12 cellular contexts compared by ENCODE assay signal in genomic region chr16:11557811-11558210, GRCh38. TPM values are rescaled to one million over a fixed set of nuclear protein-coding genes. Genes with fewer than 3 reads are reported as not detected.
A peak's percentile ranks its signal among the peaks of the same experiment; 100 is the strongest.
DNase-seq lines count a peak whose midpoint lies in the region; ATAC-seq, FAIRE-seq and TF ChIP-seq lines count a peak whose summit lies in the region.
"Had no signal": no experiment of that assay in that cellular context is flagged by ENCODE, and none has a peak within 500 bp of the region (broad histone marks: within the 10 kb centered on the region; RNA-seq: fewer than 3 reads in every experiment).

No MANE protein-coding gene starts in this region.

- no peak for DNase-seq in CD4-positive, alpha-beta T cell
- DNase-seq in T-helper 17 cell, result no peak
- DNase-seq in heart right ventricle, result peak; percentile 32 to 34
- no peak for DNase-seq in pancreas
- no peak for DNase-seq in NCI-H2227 (lab: John Stamatoyannopoulos, UW; ENCODE audit: unreplicated experiment)
- DNase-seq in KG1 (lab: John Stamatoyannopoulos, UW), result no peak
- DNase-seq in hepatic stellate cell (ENCODE audit: low spot score), result no peak
- DNase-seq: activated gamma-delta T cell treated with Interleukin-2 at 50 U/mL for 16 hours, NCI-H446 treated with DMSO at 0.1 percent for 48 hours had no signal

- H3K4me1 Mint-ChIP-seq in CD4-positive, alpha-beta T cell (ENCODE audit: low read depth), result peaks cover 65% of the 10 kb centered on the region
- peaks cover 33% of the 10 kb centered on the region for H3K4me1 Mint-ChIP-seq in T-helper 17 cell

- H3K4me1 ChIP-seq in heart right ventricle (peaks cover 0 to 58% (median 27%) of the 10 kb centered on the region in 9 donors), pancreas (peaks cover 0 to 4% (median 0%) of the 10 kb centered on the region in 3 donors)

- CTCF ChIA-PET in CD4-positive, alpha-beta T cell (lab: Charles Lee), result interaction anchor here (0.8 kb wide), 1 partner anchor 26 kb away, joined by 3 read pairs; no protein-coding TSS in a partner anchor

- H3K27ac Mint-ChIP-seq in CD4-positive, alpha-beta T cell, result peak overlapping the region; percentile 94
- peak overlapping the region; percentile 88 for H3K27ac Mint-ChIP-seq in T-helper 17 cell

- no peaks in the 10 kb centered on the region for H3K9me3 Mint-ChIP-seq in CD4-positive, alpha-beta T cell

- FAIRE-seq in pancreas (lab: Jason Lieb, UNC), result no peak
- FAIRE-seq: GM18507 had no signal

- H3K36me3 ChIP-seq in heart right ventricle (peaks cover 0 to 78% (median 20%) of the 10 kb centered on the region in 9 donors), pancreas (peaks cover 0 to 17% (median 8%) of the 10 kb centered on the region in 3 donors)

- POLR2A ChIA-PET in CD4-positive, alpha-beta T cell (lab: Charles Lee), result interaction anchor here (0.9 to 1.2 kb wide), 3 partner anchors 24 to 186 kb away, joined by 3 to 5 read pairs (median 4); no protein-coding TSS in a partner anchor

- H3K9me3 ChIP-seq in CD4-positive, alpha-beta T cell (ENCODE audit: control insufficient read depth, low read length), result no peaks in the 10 kb centered on the region
- H3K9me3 ChIP-seq in T-helper 17 cell (ENCODE audit: control insufficient read depth, low read length, poor library complexity, severe bottlenecking) (no peaks in the 10 kb centered on the region), heart right ventricle (peaks cover 0 to 12% (median 0%) of the 10 kb centered on the region in 11 donors), pancreas (no peaks in the 10 kb centered on the region)

- 46 to 55% methylated on average over 6 of the region's 6 CpGs for WGBS in heart right ventricle, 2 donors
- WGBS in pancreas, 2 donors, result 60 to 62% methylated on average over 6 of the region's 6 CpGs

- H3K27ac ChIP-seq in CD4-positive, alpha-beta T cell (ENCODE audit: low read depth, low read length), result peak overlapping the region; percentile 62
- H3K27ac ChIP-seq in heart right ventricle (peak overlapping the region in 8 of 10 donors; percentile 1 to 84 (median 54)), pancreas (peak overlapping the region; percentile 1 to 58 (median 31))

- TF ChIP-seq CTCF in CD4-positive, alpha-beta T cell (IDR thresholded peaks at IDR 0.05), result no peak
- TF ChIP-seq CTCF in heart right ventricle (IDR thresholded peaks at IDR 0.05) (no peak), pancreas (IDR thresholded peaks at IDR 0.05) (no peak)

- peaks cover 65% of the 10 kb centered on the region for H3K36me3 Mint-ChIP-seq in CD4-positive, alpha-beta T cell (ENCODE audit: low read depth)
- H3K36me3 Mint-ChIP-seq in T-helper 17 cell (ENCODE audit: low read depth), result peaks cover 3% of the 10 kb centered on the region

- intact Hi-C loops in CD4-positive, alpha-beta T cell (cut with DNase I, micrococcal nuclease), result no loop called here
- intact Hi-C loops in heart right ventricle (cut with DNase I), result loop anchor here in 1 of 10 donors (2.0 kb wide), 1 partner anchor 57 kb away; no protein-coding TSS in a partner anchor
- intact Hi-C loops in pancreas (cut with DNase I), result no loop called here

- H3K4me3 ChIP-seq in heart right ventricle (no peak overlapping the region), pancreas (no peak overlapping the region)

- H3K27me3 Mint-ChIP-seq in CD4-positive, alpha-beta T cell, result no peaks in the 10 kb centered on the region
- H3K27me3 Mint-ChIP-seq in T-helper 17 cell, result no peaks in the 10 kb centered on the region

- H3K27me3 ChIP-seq in CD4-positive, alpha-beta T cell (ENCODE audit: control insufficient read depth, insufficient read depth, low read length), result no peaks in the 10 kb centered on the region
- H3K27me3 ChIP-seq in heart right ventricle (no peaks in the 10 kb centered on the region), pancreas (no peaks in the 10 kb centered on the region)

- no peak for ATAC-seq in CD4-positive, alpha-beta T cell (ENCODE audit: poor library complexity)
- no peak for ATAC-seq in T-helper 17 cell
- peak; percentile 37 to 81 (median 63) for ATAC-seq in heart right ventricle
- peak in 3 of 4 donors; percentile 22 to 37 (median 27) for ATAC-seq in pancreas
- no peak for ATAC-seq in GM21381 (IDR thresholded peaks at IDR 0.05; ENCODE audit: unreplicated experiment)
- ATAC-seq: HCT116 had no signal

- H3K4me3 Mint-ChIP-seq in CD4-positive, alpha-beta T cell, result peak overlapping the region; percentile 54
- peak overlapping the region; percentile 47 for H3K4me3 Mint-ChIP-seq in T-helper 17 cell

RNA-seq across cellular contexts. Expression of gene LITAF, which starts 28.9 kb away (rescaled TPM):
- 100 to 1,000 TPM; 226 to 257 TPM for total RNA-seq in CD4-positive, alpha-beta T cell
- total RNA-seq in T-helper 17 cell, result 100 to 1,000 TPM in 1 of 2 donors, 10 to 100 TPM in 1; 93.1 to 155 TPM
- total RNA-seq in heart right ventricle, result 10 to 100 TPM; 29.5 to 96.9 (median 41.6) TPM
- polyA plus RNA-seq in heart right ventricle, result 10 to 100 TPM; 13.3 to 19.2 TPM
- total RNA-seq in pancreas, result 10 to 100 TPM; 26.9 to 85.3 (median 32.3) TPM
- 10 to 100 TPM; 17.6 to 37.3 TPM for polyA plus RNA-seq in pancreas

Comparison
In these comparisons a context has a peak if more than half of its experiments do, and no peak if none do; other contexts are left out.
1. ATAC-seq: peak in heart right ventricle (8 of 8) and pancreas (3 of 4); none in CD4-positive, alpha-beta T cell (single experiment), T-helper 17 cell (single experiment) and GM21381 (single experiment).
2. DNase-seq: peak in heart right ventricle (2 of 2); none in CD4-positive, alpha-beta T cell (0 of 10), T-helper 17 cell (0 of 3), pancreas (0 of 6), NCI-H2227 (single experiment), KG1 (single experiment) and hepatic stellate cell (single experiment).
3. Peak in every context shown above with its lines, with median percentiles within 50 percentile points of each other: H3K27ac ChIP-seq.